In the genomic region with DNA sequence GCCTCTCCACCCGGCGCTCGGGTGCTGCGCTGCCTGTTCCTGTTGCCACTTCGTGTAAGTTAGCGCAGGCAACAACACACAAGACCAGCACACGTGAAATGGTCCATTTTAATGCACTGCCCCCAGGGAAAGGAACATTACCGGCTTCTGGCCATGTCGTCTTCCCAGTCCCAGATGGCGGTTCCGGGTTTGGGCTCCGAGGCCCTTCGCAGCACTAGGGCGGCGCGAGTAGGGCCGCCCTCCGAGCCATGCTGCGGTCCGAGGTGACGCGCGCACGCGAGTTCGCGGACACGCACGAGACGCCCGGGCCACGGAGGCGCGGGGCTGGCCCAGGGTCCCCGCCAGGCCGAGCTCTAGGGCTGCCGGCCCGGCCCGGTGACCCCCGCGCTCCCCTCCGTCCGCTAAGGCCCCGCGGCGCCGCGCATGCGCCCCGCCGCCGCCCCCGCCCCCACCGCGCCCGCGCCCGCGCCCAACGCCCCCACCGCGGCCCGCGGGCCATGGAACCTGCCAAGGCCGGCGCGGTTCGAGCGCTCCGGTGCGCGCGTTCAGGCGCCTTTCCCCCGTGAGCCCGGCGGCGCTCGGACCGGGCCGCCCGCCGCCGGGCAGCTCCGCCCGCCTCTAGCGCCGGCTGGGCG, we compare ENCODE assay signal across 1 cellular context.
TF ChIP-seq lines count a peak whose summit lies in the region.

No MANE protein-coding gene starts in this region.

TF ChIP-seq in HepG2, 621 proteins besides CTCF, POLR2A, EP300 and RAD21 (continued from another document and continues in another):
- peak; percentile 69; the same call in 1 of the 2 replicates for TF ChIP-seq ARID4A (CRISPR knock-in tag; IDR thresholded peaks at IDR 0.05; ENCODE audit: borderline replicate concordance)
- no peak for TF ChIP-seq ATF1 (CRISPR knock-in tag; IDR thresholded peaks at IDR 0.05)
- TF ChIP-seq MTA1 (CRISPR knock-in tag; IDR thresholded peaks at IDR 0.05; ENCODE audit: borderline replicate concordance) = peak; percentile 76; the same call in 1 of the 2 replicates
- TF ChIP-seq IKZF4 (CRISPR knock-in tag; IDR thresholded peaks at IDR 0.05; ENCODE audit: borderline replicate concordance, low read depth, not compliant biosample characterization) = peak; percentile 42
- TF ChIP-seq AGO2 (optimal IDR thresholded peaks at IDR 0.05; ENCODE audit: low read depth, low read length) = peak; percentile 95
- 0 out of 2 replicates have a peak, but pooled peaks have one; percentile 33 for TF ChIP-seq FOSL2 (CRISPR knock-in tag; IDR thresholded peaks at IDR 0.05)
- TF ChIP-seq KLF16 (CRISPR knock-in tag; IDR thresholded peaks at IDR 0.05) = 0 out of 4 replicates have a peak, but pooled peaks of 1 of the 2 experiments have one; percentile 49
- peak; percentile 34; the same call in 1 of the 2 replicates for TF ChIP-seq PHF20 (CRISPR knock-in tag; IDR thresholded peaks at IDR 0.05)
- peak; percentile 64; the same call in 1 of the 2 replicates for TF ChIP-seq ZNF446 (CRISPR knock-in tag; IDR thresholded peaks at IDR 0.05)
- peak; percentile 46 to 67; a peak in 2 of 4 replicates for TF ChIP-seq HMGXB4 (CRISPR knock-in tag; IDR thresholded peaks at IDR 0.05; ENCODE audit: borderline replicate concordance in 1 of 2, low read depth in 1 of 2)
- TF ChIP-seq ZNF441 (CRISPR knock-in tag; IDR thresholded peaks at IDR 0.05; ENCODE audit: borderline replicate concordance) = 0 out of 2 replicates have a peak, but pooled peaks have one; percentile 47
- TF ChIP-seq SALL2 (CRISPR knock-in tag; IDR thresholded peaks at IDR 0.05) = peak; percentile 82; the same call in 1 of the 2 replicates
- TF ChIP-seq SALL1 (CRISPR knock-in tag; IDR thresholded peaks at IDR 0.05) = peak; percentile 77
- 0 out of 2 replicates have a peak, but pooled peaks have one; percentile 47 for TF ChIP-seq ZNF430 (CRISPR knock-in tag; IDR thresholded peaks at IDR 0.05)
- no peak for TF ChIP-seq CENPT (CRISPR knock-in tag; IDR thresholded peaks at IDR 0.05; ENCODE audit: low read depth)
- peak; percentile 41 for TF ChIP-seq ZSCAN25 (CRISPR knock-in tag; IDR thresholded peaks at IDR 0.05)
- TF ChIP-seq KAT2B (IDR thresholded peaks at IDR 0.05; ENCODE audit: borderline replicate concordance, low read depth, low read length) = no peak
- TF ChIP-seq SNAI1 (CRISPR knock-in tag; IDR thresholded peaks at IDR 0.05; ENCODE audit: borderline replicate concordance) = no peak
- TF ChIP-seq PLSCR1 (CRISPR knock-in tag; IDR thresholded peaks at IDR 0.05; ENCODE audit: borderline replicate concordance) = no peak
- peak; percentile 50; the same call in 1 of the 2 replicates for TF ChIP-seq MEIS2 (CRISPR knock-in tag; IDR thresholded peaks at IDR 0.05)
- TF ChIP-seq TBX2 (CRISPR knock-in tag; IDR thresholded peaks at IDR 0.05; ENCODE audit: borderline replicate concordance) = peak; percentile 40; the same call in 1 of the 2 replicates
- TF ChIP-seq IRF9 (CRISPR knock-in tag; IDR thresholded peaks at IDR 0.05; ENCODE audit: borderline replicate concordance) = peak; percentile 49; the same call in 1 of the 2 replicates
- peak; percentile 55; the same call in 1 of the 2 replicates for TF ChIP-seq RXRA (CRISPR knock-in tag; IDR thresholded peaks at IDR 0.05)
- peak; percentile 63 for TF ChIP-seq BCL3 (CRISPR knock-in tag; IDR thresholded peaks at IDR 0.05)
- peak; percentile 41; the same call in 1 of the 2 replicates for TF ChIP-seq REPIN1 (CRISPR knock-in tag; IDR thresholded peaks at IDR 0.05; ENCODE audit: borderline replicate concordance, low read depth)
- TF ChIP-seq, protein P1, sequence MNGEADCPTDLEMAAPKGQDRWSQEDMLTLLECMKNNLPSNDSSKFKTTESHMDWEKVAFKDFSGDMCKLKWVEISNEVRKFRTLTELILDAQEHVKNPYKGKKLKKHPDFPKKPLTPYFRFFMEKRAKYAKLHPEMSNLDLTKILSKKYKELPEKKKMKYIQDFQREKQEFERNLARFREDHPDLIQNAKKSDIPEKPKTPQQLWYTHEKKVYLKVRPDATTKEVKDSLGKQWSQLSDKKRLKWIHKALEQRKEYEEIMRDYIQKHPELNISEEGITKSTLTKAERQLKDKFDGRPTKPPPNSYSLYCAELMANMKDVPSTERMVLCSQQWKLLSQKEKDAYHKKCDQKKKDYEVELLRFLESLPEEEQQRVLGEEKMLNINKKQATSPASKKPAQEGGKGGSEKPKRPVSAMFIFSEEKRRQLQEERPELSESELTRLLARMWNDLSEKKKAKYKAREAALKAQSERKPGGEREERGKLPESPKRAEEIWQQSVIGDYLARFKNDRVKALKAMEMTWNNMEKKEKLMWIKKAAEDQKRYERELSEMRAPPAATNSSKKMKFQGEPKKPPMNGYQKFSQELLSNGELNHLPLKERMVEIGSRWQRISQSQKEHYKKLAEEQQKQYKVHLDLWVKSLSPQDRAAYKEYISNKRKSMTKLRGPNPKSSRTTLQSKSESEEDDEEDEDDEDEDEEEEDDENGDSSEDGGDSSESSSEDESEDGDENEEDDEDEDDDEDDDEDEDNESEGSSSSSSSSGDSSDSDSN (CRISPR knock-in tag; IDR thresholded peaks at IDR 0.05) = peak; percentile 65
- TF ChIP-seq MAZ (IDR thresholded peaks at IDR 0.05; ENCODE audit: borderline replicate concordance, low read depth, low read length) = no peak
- TF ChIP-seq MAZ (CRISPR knock-in tag; IDR thresholded peaks at IDR 0.05; ENCODE audit: low read depth) = 0 out of 2 replicates have a peak, but pooled peaks have one; percentile 35
- no peak for TF ChIP-seq ATF3 (CRISPR knock-in tag; IDR thresholded peaks at IDR 0.05)
- peak; percentile 38; the same call in 1 of the 2 replicates for TF ChIP-seq SIN3A (IDR thresholded peaks at IDR 0.05; ENCODE audit: borderline replicate concordance, low read depth, low read length)
- TF ChIP-seq PATZ1 (CRISPR knock-in tag; IDR thresholded peaks at IDR 0.05) = 0 out of 2 replicates have a peak, but pooled peaks have one; percentile 5
- TF ChIP-seq AHR (CRISPR knock-in tag; IDR thresholded peaks at IDR 0.05) = peak; percentile 57; the same call in 1 of the 2 replicates
- TF ChIP-seq ZNF777 (CRISPR knock-in tag; IDR thresholded peaks at IDR 0.05) = peak; percentile 37; the same call in 1 of the 2 replicates
- peak; percentile 78 for TF ChIP-seq SRY (CRISPR knock-in tag; IDR thresholded peaks at IDR 0.05)
- TF ChIP-seq ZNF468 (CRISPR knock-in tag; IDR thresholded peaks at IDR 0.05) = no peak
- 0 out of 2 replicates have a peak, but pooled peaks have one; percentile 57 for TF ChIP-seq SSRP1 (CRISPR knock-in tag; IDR thresholded peaks at IDR 0.05)
- TF ChIP-seq ARNT2 (CRISPR knock-in tag; IDR thresholded peaks at IDR 0.05; ENCODE audit: low read depth) = peak; percentile 72; the same call in 1 of the 2 replicates
- 0 out of 2 replicates have a peak, but pooled peaks have one; percentile 64 for TF ChIP-seq ZNF274 (CRISPR knock-in tag; IDR thresholded peaks at IDR 0.05)
